In genomic region chr6:13573669-13574110, GRCh38 we compare ENCODE assay signal across 8 cellular contexts. TPM values are rescaled to one million over a fixed set of nuclear protein-coding genes. Genes with fewer than 3 reads are reported as not detected.
DNase-seq lines count a peak whose midpoint lies in the region; ATAC-seq and TF ChIP-seq lines count a peak whose summit lies in the region.

No MANE protein-coding gene starts in this region.

- H3K4me1 Mint-ChIP-seq in IgD-negative memory B cell (peaks cover 14 to 15% (median 14%) of the 10 kb centered on the region in 3 donors), neural progenitor cell (peaks cover 22% of the 10 kb centered on the region)

- peak; percentile 10 for ATAC-seq in foreskin keratinocyte
- ATAC-seq in HG02759 (IDR thresholded peaks at IDR 0.05; ENCODE audit: unreplicated experiment): no peak
- no peak for ATAC-seq in HG02885 (IDR thresholded peaks at IDR 0.05; ENCODE audit: poor library complexity, unreplicated experiment)

- H3K4me3 Mint-ChIP-seq in IgD-negative memory B cell: peak overlapping the region; percentile 81 to 99 (median 95)
- H3K4me3 Mint-ChIP-seq in neural progenitor cell: peak overlapping the region; percentile 90

- TF ChIP-seq CTCF in foreskin keratinocyte (conservative IDR thresholded peaks at IDR 0.05) (no peak), neural progenitor cell (IDR thresholded peaks at IDR 0.05) (no peak)

- no peaks in the 10 kb centered on the region for H3K9me3 ChIP-seq in neural progenitor cell (ENCODE audit: low read depth)

- H3K27ac ChIP-seq in foreskin keratinocyte: peak overlapping the region; percentile 18
- H3K27ac ChIP-seq in neural progenitor cell: peak overlapping the region; percentile 73

- H3K4me1 ChIP-seq in foreskin keratinocyte: peaks cover 6% of the 10 kb centered on the region
- H3K4me1 ChIP-seq in neural progenitor cell: peaks cover 22% of the 10 kb centered on the region

- peaks cover 28% of the 10 kb centered on the region for H3K79me2 ChIP-seq in neural progenitor cell (ENCODE audit: low read depth)

- H3K27me3 Mint-ChIP-seq in IgD-negative memory B cell (no peaks in the 10 kb centered on the region), neural progenitor cell (ENCODE audit: insufficient read depth, low read depth) (peaks cover 3% of the 10 kb centered on the region)

- H2AFZ ChIP-seq in neural progenitor cell (replicated peaks): peak overlapping the region; percentile 35

- peak; percentile 41 for DNase-seq in D341Med (ENCODE audit: low spot score)
- DNase-seq in activated T-cell treated with anti-CD3 and anti-CD28 coated beads for 4 hours: peak; percentile 5
- DNase-seq in foreskin keratinocyte: peak in 1 of 2 donors; percentile 25
- peak; percentile 50 for DNase-seq in neural progenitor cell (ENCODE audit: low spot score)
- DNase-seq in NCI-H1436 (lab: John Stamatoyannopoulos, UW): no peak

- H3K36me3 ChIP-seq in neural progenitor cell: no peaks in the 10 kb centered on the region

- H3K27ac Mint-ChIP-seq in IgD-negative memory B cell (peak overlapping the region; percentile 59 to 88 (median 84)), neural progenitor cell (peak overlapping the region; percentile 91)

- H3K4me2 ChIP-seq in neural progenitor cell: peak overlapping the region; percentile 76

- peak overlapping the region; percentile 64 for H3K4me3 ChIP-seq in neural progenitor cell

- H3F3A ChIP-seq in neural progenitor cell (ENCODE audit: low read depth): peaks cover 39% of the 10 kb centered on the region

- peak overlapping the region; percentile 12 for H3K9ac ChIP-seq in neural progenitor cell

- no peaks in the 10 kb centered on the region for H4K20me1 ChIP-seq in neural progenitor cell (ENCODE audit: low read depth)

- H3K36me3 Mint-ChIP-seq in IgD-negative memory B cell (peaks cover 5% of the 10 kb centered on the region), neural progenitor cell (peaks cover 4% of the 10 kb centered on the region)

- peaks cover 0 to 3% (median 0%) of the 10 kb centered on the region in 3 donors for H3K9me3 Mint-ChIP-seq in IgD-negative memory B cell
- H3K9me3 Mint-ChIP-seq in neural progenitor cell: peaks cover 6% of the 10 kb centered on the region

- H3K27me3 ChIP-seq in foreskin keratinocyte: no peaks in the 10 kb centered on the region
- no peaks in the 10 kb centered on the region for H3K27me3 ChIP-seq in neural progenitor cell

RNA-seq across cellular contexts. Expression of gene SIRT5, which starts 0.7 kb away (rescaled TPM):
- polyA plus RNA-seq in IgD-negative memory B cell: 13.6 TPM
- total RNA-seq in foreskin keratinocyte: 8.8 and 8.9 TPM in 2 replicates
- 6.3 and 6.4 TPM in 2 replicates for polyA plus RNA-seq in foreskin keratinocyte
- total RNA-seq in neural progenitor cell (ENCODE audit: low replicate concordance): 14.3 and 18.2 TPM in 2 replicates

RNA-seq across cellular contexts. Expression of gene NOL7, which starts 41.4 kb away (rescaled TPM):
- polyA plus RNA-seq in IgD-negative memory B cell (141 TPM), foreskin keratinocyte (86.7 and 96.3 TPM in 2 replicates)
- total RNA-seq in foreskin keratinocyte (79.1 and 83.9 TPM in 2 replicates), neural progenitor cell (ENCODE audit: low replicate concordance) (61.4 and 79.5 TPM in 2 replicates)
